In the genomic region with DNA sequence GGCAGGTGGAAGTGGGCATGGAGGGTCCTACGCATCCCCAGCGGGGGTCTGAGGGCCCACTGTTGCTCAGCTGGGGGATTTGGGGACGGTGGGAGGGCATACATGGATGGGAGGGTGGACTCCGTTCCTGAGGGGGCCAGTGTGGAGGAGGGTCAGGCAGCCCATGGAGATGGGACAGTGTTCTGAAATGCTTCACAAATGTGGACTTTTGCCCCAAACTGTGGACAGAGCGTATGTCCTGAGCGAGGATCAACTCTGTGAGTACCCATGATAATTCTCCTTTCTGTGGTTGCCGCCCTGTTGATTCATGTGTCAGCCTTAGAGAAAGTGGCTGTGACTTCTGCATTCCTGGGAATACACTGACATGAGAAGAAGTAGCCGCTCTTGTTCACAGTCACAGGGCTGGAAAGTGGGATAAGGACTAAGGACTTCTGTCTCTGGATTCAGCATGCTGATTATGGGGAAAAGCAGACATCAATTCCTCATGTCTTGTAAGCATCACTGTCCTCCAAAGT, we compare ENCODE assay signal across 8 cellular contexts. TPM values are rescaled to one million over a fixed set of nuclear protein-coding genes. Genes with fewer than 3 reads are reported as not detected.
DNase-seq lines count a peak whose midpoint lies in the region; ATAC-seq and TF ChIP-seq lines count a peak whose summit lies in the region.

No MANE protein-coding gene starts in this region.

- H3K4me1 ChIP-seq in HCT116 (ENCODE audit: control insufficient read depth in 1 of 2, insufficient read depth in 2 of 2, low read length in 2 of 2), result peaks cover 57 to 91% of the 10 kb centered on the region in 2 experiments
- H3K4me1 ChIP-seq in heart right ventricle, result peaks cover 6 to 90% (median 44%) of the 10 kb centered on the region in 9 donors

- H3K4me3 ChIP-seq in HCT116 (replicated peaks in 1 of 2; ENCODE audit: low read depth in 1 of 2, low read length in 2 of 2), result no peak overlapping the region
- peak overlapping the region; percentile 44 for H3K4me3 ChIP-seq in WI38 (ENCODE audit: low read depth, low read length)
- H3K4me3 ChIP-seq in heart right ventricle, result peak overlapping the region in 2 of 10 donors; percentile 6 to 19
- H3K4me3 ChIP-seq in skin epidermis, result peak overlapping the region in 1 of 7 experiments; percentile 9

- intact Hi-C loops in HCT116 (cut with micrococcal nuclease), result no loop called here
- intact Hi-C loops in heart right ventricle (cut with DNase I), result no loop called here

- H3K27me3 ChIP-seq in HCT116 (ENCODE audit: insufficient read depth, low read length) (no peaks in the 10 kb centered on the region), heart right ventricle (no peaks in the 10 kb centered on the region)

- no peak for TF ChIP-seq RAD21 in HCT116 (IDR thresholded peaks at IDR 0.05; ENCODE audit: low read depth)

- H4K20me1 ChIP-seq in HCT116 (ENCODE audit: insufficient read depth), result peaks cover 7% of the 10 kb centered on the region; the same call in 1 of the 2 replicates

- in situ Hi-C loops in ACHN (cut with HindIII; ENCODE audit: low pct_ligation_motif_present, low pct_unique_long_range_greater_than_20kb, low sequenced_read_pairs), result no loop called here

- ATAC-seq in HCT116, result no peak
- peak in 6 of 8 donors; percentile 7 to 31 (median 18) for ATAC-seq in heart right ventricle
- no peak for ATAC-seq in GM21576 (IDR thresholded peaks at IDR 0.05; ENCODE audit: unreplicated experiment)

- H2AFZ ChIP-seq in HCT116 (ENCODE audit: low read depth, low read length, poor library complexity, severe bottlenecking), result no peak overlapping the region

- H3K36me3 ChIP-seq in HCT116 (ENCODE audit: control insufficient read depth in 1 of 2, insufficient read depth in 2 of 2, low read length in 2 of 2) (peaks cover 0 to 31% of the 10 kb centered on the region in 2 experiments; a peak in 1 of 4 replicates), heart right ventricle (peaks cover 0 to 12% (median 0%) of the 10 kb centered on the region in 9 donors)

- no TSS peak for BruUV-seq in HCT116 (replicated peaks; lab: Mats Ljungman, UMichigan)

- DNase-seq in HCT116 (ENCODE audit: low read depth, low spot score) (no peak), heart right ventricle (no peak), ACHN (no peak), NCI-H146 treated with DMSO at 0.1 percent for 48 hours (lab: John Stamatoyannopoulos, UW; ENCODE audit: unreplicated experiment) (no peak), pons (ENCODE audit: low spot score) (no peak)

- CTCF ChIA-PET in HCT116 (lab: Charles Lee), result no interaction called here

- H3K9ac ChIP-seq in HCT116 (ENCODE audit: low read length), result peak overlapping the region; percentile 32

- H3K27ac ChIP-seq in HCT116 (ENCODE audit: low read depth, low read length) (0 out of 2 replicates have a peak overlapping the region, but pooled peaks have one; percentile 14), heart right ventricle (peak overlapping the region in 8 of 10 donors; percentile 18 to 81 (median 60)), skin epidermis (peak overlapping the region in 18 of 21 experiments; percentile 11 to 86 (median 80))

- H3K9me3 ChIP-seq in HCT116 (ENCODE audit: control insufficient read depth in 1 of 2, insufficient read depth in 1 of 2, low read depth in 1 of 2, low read length in 2 of 2) (no peaks in the 10 kb centered on the region), heart right ventricle (no peaks in the 10 kb centered on the region)

- TF ChIP-seq POLR2A in HCT116 (IDR thresholded peaks at IDR 0.05; ENCODE audit: borderline replicate concordance, extremely low read depth, insufficient read depth, insufficient read length), result no peak

- peaks cover 98% of the 10 kb centered on the region for H3K79me2 ChIP-seq in HCT116 (ENCODE audit: insufficient read depth, low read length)

- H3K4me2 ChIP-seq in HCT116 (ENCODE audit: low read length), result peak overlapping the region; percentile 26

- TF ChIP-seq CTCF in HCT116 (IDR thresholded peaks at IDR 0.05 in 2 of 3, conservative IDR thresholded peaks at IDR 0.05 in 1 of 3; ENCODE audit: borderline replicate concordance in 1 of 3, insufficient read depth in 1 of 3, low read depth in 2 of 3, low read length in 2 of 3) (no peak), WI38 (IDR thresholded peaks at IDR 0.05; ENCODE audit: low read depth, low read length) (no peak), heart right ventricle (IDR thresholded peaks at IDR 0.05) (no peak)

- POLR2A ChIA-PET in HCT116 (lab: Charles Lee), result no interaction called here

- RAD21 ChIA-PET in HCT116 (lab: Charles Lee; ENCODE audit: low non-redundant PET in 1 of 2, low total read pairs in 2 of 2, uncharacterized antibody in 2 of 2, unreplicated experiment in 2 of 2), result no interaction called here

- H3K9me2 ChIP-seq in HCT116 (ENCODE audit: insufficient read depth), result no peaks in the 10 kb centered on the region

- 70 to 71% methylated on average over 8 of the region's 8 CpGs for WGBS in heart right ventricle, 2 donors

TF ChIP-seq in HCT116, 20 proteins besides CTCF, POLR2A, EP300 and RAD21:
- TF ChIP-seq FOSL1 (IDR thresholded peaks at IDR 0.05; ENCODE audit: low read depth), result no peak

RNA-seq across cellular contexts. Expression of gene SMAD3, which starts 33.4 kb away (rescaled TPM):
- total RNA-seq in HCT116 (2021; ENCODE audit: unreplicated experiment), result 89.2 TPM
- polyA plus RNA-seq in HCT116 (2012), result 54.4 and 57.6 TPM in 2 replicates
- total RNA-seq in heart right ventricle, result 10 to 100 TPM; 11.3 to 44.8 (median 15.7) TPM
- 1 to 10 TPM; 6.2 to 7.8 TPM for polyA plus RNA-seq in heart right ventricle

Comparison
In these comparisons a context has a peak if more than half of its experiments do, and no peak if none do; other contexts are left out.
1. ATAC-seq: peak in heart right ventricle (6 of 8); none in HCT116 (single experiment) and GM21576 (single experiment).
2. H3K27ac ChIP-seq: peak in every context shown above with its lines; median percentile 80 in skin epidermis; 60 in heart right ventricle; 14 in HCT116.